In the genomic region with DNA sequence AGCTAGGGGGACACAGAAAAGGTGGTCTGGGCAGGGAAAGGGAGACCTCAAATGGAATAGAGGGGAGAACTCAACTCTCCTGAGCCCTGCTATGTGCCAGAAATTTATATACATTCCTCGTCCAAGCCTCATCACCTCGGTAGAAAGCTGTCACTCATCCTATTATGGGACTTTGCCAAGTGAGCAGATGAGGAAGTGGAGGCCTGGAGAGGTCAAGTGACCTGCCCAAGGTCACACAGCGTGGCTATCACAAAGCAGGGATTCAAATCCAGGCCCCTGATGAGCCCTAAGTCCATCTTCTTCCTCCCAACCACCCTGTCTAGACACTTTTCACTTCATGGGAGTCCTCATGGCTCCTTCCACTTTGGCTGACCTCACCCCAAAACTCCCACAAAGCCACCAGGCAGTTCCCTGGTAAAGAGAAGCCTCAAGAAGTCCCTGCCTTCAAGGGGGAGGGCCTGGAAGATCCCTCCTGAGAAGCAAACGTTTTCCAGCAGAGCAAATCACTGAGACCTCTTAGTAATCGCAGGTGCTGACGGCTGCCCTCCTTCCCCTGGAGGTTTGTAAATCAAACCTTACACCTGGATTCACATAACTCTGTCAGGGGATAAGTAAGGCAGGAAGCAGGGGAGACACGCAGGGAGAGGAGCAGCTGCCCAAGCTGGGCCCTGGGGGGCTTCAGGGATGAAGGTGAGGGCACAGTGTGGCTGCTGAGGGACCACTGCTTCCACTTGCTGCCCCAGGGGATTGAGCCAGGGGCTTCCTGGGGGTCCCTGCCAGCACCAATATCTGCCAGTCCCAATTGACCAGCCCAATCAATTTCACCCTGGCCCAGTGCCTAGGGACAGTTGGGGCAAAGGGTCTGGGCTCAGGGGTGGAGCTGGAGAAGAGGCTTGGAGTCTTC, we compare ENCODE assay signal across 19 cellular contexts.
"Had no signal": no experiment of that assay in that cellular context is flagged by ENCODE, and none has a peak within 500 bp of the region (broad histone marks: within the 10 kb centered on the region; RNA-seq: fewer than 3 reads in every experiment).

No MANE protein-coding gene starts in this region.

- H3K4me2 ChIP-seq: SK-N-SH, smooth muscle cell had no signal

- ATAC-seq: body of pancreas, right lobe of liver, T-cell had no signal

- H3K27ac ChIP-seq: body of pancreas, right lobe of liver, testis, upper lobe of left lung had no signal

- H3K4me1 ChIP-seq: body of pancreas, right lobe of liver, testis, upper lobe of left lung had no signal

- DNase-seq: activated CD4-positive, alpha-beta T cell treated with anti-CD3 and anti-CD28 coated beads, Interleukin-2, amount 50 U/mL, for 48 hours; activated CD4-positive, CD25-positive, alpha-beta regulatory T cell treated with anti-CD3 and anti-CD28 coated beads, Interleukin-2, amount 50 U/mL, for 72 hours; activated gamma-delta T cell treated with Interleukin-2 at 50 U/mL for 16 hours; activated naive CD8-positive, alpha-beta T cell treated with anti-CD3 and anti-CD28 coated beads for 36 hours; amygdala; body of pancreas; cortex of kidney; effector CD8-positive, alpha-beta T cell; foreskin melanocyte; immature natural killer cell; naive B cell; nucleus accumbens; right lobe of liver; SK-N-SH; T-cell; T-helper 9 cell; testis; upper lobe of left lung had no signal

- H3K27me3 ChIP-seq: body of pancreas, right lobe of liver, testis, upper lobe of left lung had no signal

- H3K36me3 ChIP-seq: right lobe of liver, upper lobe of left lung had no signal

- H3K4me3 ChIP-seq: body of pancreas, right lobe of liver, smooth muscle cell, testis, upper lobe of left lung had no signal

- H3K9me3 ChIP-seq: body of pancreas, right lobe of liver, SK-N-SH, testis, upper lobe of left lung had no signal

- H3K9ac ChIP-seq: SK-N-SH had no signal
